ENCODE assay signal across 9 cellular contexts in the genomic region with DNA sequence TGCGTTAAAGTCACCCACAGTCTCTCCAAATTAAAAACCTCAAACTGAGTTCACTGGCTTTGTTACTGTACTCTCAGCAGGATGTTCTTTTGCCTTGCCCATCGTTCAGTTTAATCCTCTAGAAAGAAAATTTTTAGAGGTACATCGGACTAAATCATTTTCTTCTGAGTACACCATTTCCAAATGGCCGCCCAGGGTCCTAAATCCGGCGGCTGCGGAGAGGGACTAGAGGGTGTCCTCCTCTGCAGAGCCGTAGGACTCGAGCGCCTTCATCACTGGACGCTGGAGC. TPM values are rescaled to one million over a fixed set of nuclear protein-coding genes. Genes with fewer than 3 reads are reported as not detected.
A peak's percentile ranks its signal among the peaks of the same experiment; 100 is the strongest.
DNase-seq lines count a peak whose midpoint lies in the region; ATAC-seq and TF ChIP-seq lines count a peak whose summit lies in the region.
"Had no signal": no experiment of that assay in that cellular context is flagged by ENCODE, and none has a peak within 500 bp of the region (broad histone marks: within the 10 kb centered on the region; RNA-seq: fewer than 3 reads in every experiment).

No MANE protein-coding gene starts in this region.

- POLR2A ChIA-PET in activated CD4-positive, alpha-beta T cell treated with anti-CD3 and anti-CD28 coated beads for 36 hours (lab: Charles Lee) = no interaction called here
- POLR2A ChIA-PET in WTC11 (lab: Charles Lee) = no interaction called here

- intact Hi-C loops in activated CD4-positive, alpha-beta T cell treated with anti-CD3 and anti-CD28 coated beads, Interleukin-2, amount 10 ng/mL, durations not matched to agents 24 days and 14 days (cut with micrococcal nuclease) = no loop called here
- intact Hi-C loops in activated CD4-positive, alpha-beta T cell treated with anti-CD3 and anti-CD28 coated beads for 36 hours (cut with DNase I, micrococcal nuclease) = no loop called here

- H3K9me3 Mint-ChIP-seq in activated CD4-positive, alpha-beta T cell treated with anti-CD3 and anti-CD28 coated beads, Interleukin-2, amount 10 ng/mL, durations not matched to agents 24 days and 14 days = peaks cover 4% of the 10 kb centered on the region
- H3K9me3 Mint-ChIP-seq in activated CD4-positive, alpha-beta T cell treated with anti-CD3 and anti-CD28 coated beads for 36 hours (ENCODE audit: low read depth) = no peaks in the 10 kb centered on the region
- H3K9me3 Mint-ChIP-seq in WTC11 = no peaks in the 10 kb centered on the region

- H3K4me1 Mint-ChIP-seq in activated CD4-positive, alpha-beta T cell treated with anti-CD3 and anti-CD28 coated beads, Interleukin-2, amount 10 ng/mL, durations not matched to agents 24 days and 14 days = peaks cover 6% of the 10 kb centered on the region
- no peaks in the 10 kb centered on the region for H3K4me1 Mint-ChIP-seq in activated CD4-positive, alpha-beta T cell treated with anti-CD3 and anti-CD28 coated beads for 36 hours
- peaks cover 56% of the 10 kb centered on the region for H3K4me1 Mint-ChIP-seq in WTC11

- H3K27me3 ChIP-seq in iPS-18a (ENCODE audit: control insufficient read depth, insufficient read depth, low read length) (peaks cover 32% of the 10 kb centered on the region), thoracic aorta (replicated peaks; ENCODE audit: insufficient read depth) (no peaks in the 10 kb centered on the region)

- peaks cover 33% of the 10 kb centered on the region for H3K27me3 Mint-ChIP-seq in activated CD4-positive, alpha-beta T cell treated with anti-CD3 and anti-CD28 coated beads, Interleukin-2, amount 10 ng/mL, durations not matched to agents 24 days and 14 days
- peaks cover 30% of the 10 kb centered on the region for H3K27me3 Mint-ChIP-seq in activated CD4-positive, alpha-beta T cell treated with anti-CD3 and anti-CD28 coated beads for 36 hours
- H3K27me3 Mint-ChIP-seq in WTC11 (ENCODE audit: low read depth) = peaks cover 18% of the 10 kb centered on the region

- H3K27ac Mint-ChIP-seq in activated CD4-positive, alpha-beta T cell treated with anti-CD3 and anti-CD28 coated beads, Interleukin-2, amount 10 ng/mL, durations not matched to agents 24 days and 14 days = no peak overlapping the region
- H3K27ac Mint-ChIP-seq in activated CD4-positive, alpha-beta T cell treated with anti-CD3 and anti-CD28 coated beads for 36 hours = no peak overlapping the region
- H3K27ac Mint-ChIP-seq in WTC11 = peak overlapping the region; percentile 68

- H3K4me3 ChIP-seq in iPS-18a (ENCODE audit: low read length) = peak overlapping the region; percentile 97
- H3K4me3 ChIP-seq in thoracic aorta = peak overlapping the region; percentile 79

- H3K4me1 ChIP-seq in iPS-18a (ENCODE audit: control insufficient read depth, low read depth, low read length) (peaks cover 25% of the 10 kb centered on the region), thoracic aorta (ENCODE audit: control insufficient read depth in 1 of 2, low read depth in 2 of 2) (peaks cover 0 to 6% of the 10 kb centered on the region in 2 donors)

- H3K36me3 ChIP-seq in iPS-18a (ENCODE audit: control insufficient read depth, low read depth, low read length) (no peaks in the 10 kb centered on the region), thoracic aorta (no peaks in the 10 kb centered on the region)

- no peak overlapping the region for H3K27ac ChIP-seq in iPS-18a (ENCODE audit: low read length)
- H3K27ac ChIP-seq in thoracic aorta = no peak overlapping the region

- H3K36me3 Mint-ChIP-seq in activated CD4-positive, alpha-beta T cell treated with anti-CD3 and anti-CD28 coated beads, Interleukin-2, amount 10 ng/mL, durations not matched to agents 24 days and 14 days (ENCODE audit: low read depth) = no peaks in the 10 kb centered on the region
- no peaks in the 10 kb centered on the region for H3K36me3 Mint-ChIP-seq in activated CD4-positive, alpha-beta T cell treated with anti-CD3 and anti-CD28 coated beads for 36 hours (ENCODE audit: low read depth)
- H3K36me3 Mint-ChIP-seq in WTC11 = no peaks in the 10 kb centered on the region

- TF ChIP-seq CTCF in WTC11 (IDR thresholded peaks at IDR 0.05) = no peak
- no peak for TF ChIP-seq CTCF in thoracic aorta (IDR thresholded peaks at IDR 0.05)

- H3K4me3 Mint-ChIP-seq in activated CD4-positive, alpha-beta T cell treated with anti-CD3 and anti-CD28 coated beads, Interleukin-2, amount 10 ng/mL, durations not matched to agents 24 days and 14 days = peak overlapping the region; percentile 55
- H3K4me3 Mint-ChIP-seq in activated CD4-positive, alpha-beta T cell treated with anti-CD3 and anti-CD28 coated beads for 36 hours = no peak overlapping the region
- H3K4me3 Mint-ChIP-seq in WTC11 = peak overlapping the region; percentile 96

- CTCF ChIA-PET in activated CD4-positive, alpha-beta T cell treated with anti-CD3 and anti-CD28 coated beads for 36 hours (lab: Charles Lee) = no interaction called here
- CTCF ChIA-PET in WTC11 (lab: Charles Lee) = interaction anchor here (0.8 to 2.3 kb wide), 4 partner anchors 11 to 322 kb away, joined by 4 to 9 read pairs (median 6); no protein-coding TSS in a partner anchor

- peak overlapping the region; percentile 74 for H3K9ac ChIP-seq in iPS-18a (ENCODE audit: low read length)

- H3K9me3 ChIP-seq in iPS-18a (ENCODE audit: control insufficient read depth, low read depth, low read length) (no peaks in the 10 kb centered on the region), thoracic aorta (no peaks in the 10 kb centered on the region)

- no peak for ATAC-seq in activated CD4-positive, alpha-beta T cell treated with anti-CD3 and anti-CD28 coated beads for 36 hours
- ATAC-seq in WTC11 (peak; percentile 66), thoracic aorta (ENCODE audit: insufficient number of reproducible peaks, low FRiP score, low read depth) (no peak)

- DNase-seq in activated CD4-positive, alpha-beta T cell treated with anti-CD3 and anti-CD28 coated beads, Interleukin-2, amount 10 ng/mL, durations not matched to agents 24 days and 14 days = no peak
- no peak for DNase-seq in activated CD4-positive, alpha-beta T cell treated with anti-CD3 and anti-CD28 coated beads for 36 hours
- DNase-seq in WTC11 (ENCODE audit: low spot score) (no peak), thoracic aorta (ENCODE audit: low spot score) (no peak), GDM1 (lab: John Stamatoyannopoulos, UW) (no peak), pons (ENCODE audit: low spot score) (no peak)
- no peak for DNase-seq in stimulated activated CD4-positive, alpha-beta T cell treated with anti-CD3 and anti-CD28 coated beads, Interleukin-15, amount 100 ng/mL, for 24 hours

TF ChIP-seq in WTC11, 78 proteins besides CTCF, POLR2A, EP300 and RAD21:
- no peak for TF ChIP-seq CREM (CRISPR knock-in tag; IDR thresholded peaks at IDR 0.05)
- TF ChIP-seq, protein P1, sequence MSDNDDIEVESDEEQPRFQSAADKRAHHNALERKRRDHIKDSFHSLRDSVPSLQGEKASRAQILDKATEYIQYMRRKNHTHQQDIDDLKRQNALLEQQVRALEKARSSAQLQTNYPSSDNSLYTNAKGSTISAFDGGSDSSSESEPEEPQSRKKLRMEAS (CRISPR knock-in tag; IDR thresholded peaks at IDR 0.05) = no peak
- TF ChIP-seq ARID4B (CRISPR knock-in tag; IDR thresholded peaks at IDR 0.05; ENCODE audit: borderline replicate concordance) = no peak

RNA-seq across cellular contexts. Expression of gene LIN7A, which starts 1.4 kb away (rescaled TPM):
- total RNA-seq in activated CD4-positive, alpha-beta T cell treated with anti-CD3 and anti-CD28 coated beads, Interleukin-2, amount 10 ng/mL, durations not matched to agents 24 days and 14 days = 0.31 and 0.51 TPM in 2 replicates
- not detected for total RNA-seq in activated CD4-positive, alpha-beta T cell treated with anti-CD3 and anti-CD28 coated beads for 36 hours
- 8.3 to 8.6 TPM (median 8.5 TPM) in 3 replicates for total RNA-seq in WTC11 (2021)
- total RNA-seq in thoracic aorta = 1 to 10 TPM in 1 of 2 donors, under 1 TPM in 1; 0.41 to 5.8 TPM
- total RNA-seq: activated CD8-positive, alpha-beta memory T cell treated with anti-CD3 and anti-CD28 coated beads for 36 hours had no signal
